ENCODE assay signal across 23 cellular contexts in genomic region chr15:52206446-52206845, GRCh38. TPM values are rescaled to one million over a fixed set of nuclear protein-coding genes. Genes with fewer than 3 reads are reported as not detected.
A peak's percentile ranks its signal among the peaks of the same experiment; 100 is the strongest.
DNase-seq lines count a peak whose midpoint lies in the region; ATAC-seq, FAIRE-seq and TF ChIP-seq lines count a peak whose summit lies in the region.
"Had no signal": no experiment of that assay in that cellular context is flagged by ENCODE, and none has a peak within 500 bp of the region (broad histone marks: within the 10 kb centered on the region; RNA-seq: fewer than 3 reads in every experiment).

No MANE protein-coding gene starts in this region.

- no peak overlapping the region for H3K9ac ChIP-seq in liver (ENCODE audit: low read depth in 1 of 2, low read length in 2 of 2)
- H3K9ac ChIP-seq: BLaER1 had no signal

- peaks cover 0 to 2% (median 0%) of the 10 kb centered on the region in 4 donors for H3K4me1 ChIP-seq in liver (ENCODE audit: control insufficient read depth in 4 of 4, insufficient read depth in 4 of 4, low read length in 3 of 4)
- no peaks in the 10 kb centered on the region for H3K4me1 ChIP-seq in small intestine (ENCODE audit: control insufficient read depth in 2 of 2, insufficient read depth in 1 of 2, low read depth in 1 of 2, low read length in 1 of 2)
- H3K4me1 ChIP-seq: BLaER1, Peyer's patch had no signal

- TF ChIP-seq RAD21 in liver (IDR thresholded peaks at IDR 0.05), result peak; percentile 8 to 44

- H3K27me3 Mint-ChIP-seq in stimulated activated naive CD8-positive, alpha-beta T cell treated with anti-CD3 and anti-CD28 coated beads, Interleukin-15, amount 100 ng/mL, for 72 hours, result no peaks in the 10 kb centered on the region
- H3K27me3 Mint-ChIP-seq: CD8-positive, alpha-beta memory T cell had no signal

- WGBS in liver, result 60% methylated on average over 2 of the region's 2 CpGs
- 82 to 87% (median 83%) methylated on average over 2 of the region's 2 CpGs for whole genome bisulfite sequencing in small intestine, 3 donors

- no peak for TF ChIP-seq CTCF in liver (IDR thresholded peaks at IDR 0.05; ENCODE audit: low read depth, low read length, missing input control)

- FAIRE-seq in small intestine (lab: Jason Lieb, UNC), result no peak
- FAIRE-seq in GM12892 (lab: Jason Lieb, UNC), result no peak
- FAIRE-seq: GM12878, H1 had no signal

- H3K9me3 Mint-ChIP-seq in stimulated activated naive CD8-positive, alpha-beta T cell treated with anti-CD3 and anti-CD28 coated beads, Interleukin-15, amount 100 ng/mL, for 72 hours, result no peaks in the 10 kb centered on the region

- H3K4me3 ChIP-seq in liver (ENCODE audit: low read depth in 1 of 3, low read length in 3 of 3) (no peak overlapping the region), small intestine (ENCODE audit: low read depth in 1 of 2, low read length in 2 of 2) (no peak overlapping the region)
- H3K4me3 ChIP-seq: BLaER1, GM12878, Peyer's patch had no signal

- no peak for TF ChIP-seq POLR2A in GM12892 (IDR thresholded peaks at IDR 0.05; ENCODE audit: low read depth, low read length)

- no peak overlapping the region for H3K4me3 Mint-ChIP-seq in stimulated activated naive CD8-positive, alpha-beta T cell treated with anti-CD3 and anti-CD28 coated beads, Interleukin-15, amount 100 ng/mL, for 72 hours
- H3K4me3 Mint-ChIP-seq: CD8-positive, alpha-beta memory T cell had no signal

- DNase-seq in DMS153 (lab: John Stamatoyannopoulos, UW), result peak; percentile 1
- DNase-seq in DMS153 treated with DMSO at 0.1 percent for 48 hours (lab: John Stamatoyannopoulos, UW; ENCODE audit: unreplicated experiment), result no peak
- DNase-seq in RPMI7951 (ENCODE audit: low read depth), result peak; percentile 16
- DNase-seq in small intestine, result peak; percentile 2
- no peak for DNase-seq in stimulated activated naive CD8-positive, alpha-beta T cell treated with anti-CD3 and anti-CD28 coated beads, Interleukin-15, amount 100 ng/mL, for 72 hours
- DNase-seq in GM12892 (ENCODE audit: insufficient read length), result no peak
- DNase-seq: CD8-positive, alpha-beta memory T cell; KG1; MM.1S; NCI-H1105 treated with DMSO at 0.1 percent for 48 hours; NCI-H187; NCI-H2171; NCI-H446 treated with DMSO at 0.1 percent for 48 hours; NCI-H748 treated with DMSO at 0.1 percent for 48 hours; Peyer's patch; SHP77 had no signal

- no peaks in the 10 kb centered on the region for H3K27me3 ChIP-seq in liver (ENCODE audit: control insufficient read depth in 4 of 4, insufficient read depth in 4 of 4, low read length in 3 of 4)
- H3K27me3 ChIP-seq in small intestine (ENCODE audit: control insufficient read depth in 2 of 2, insufficient read depth in 2 of 2, low read length in 2 of 2), result no peaks in the 10 kb centered on the region
- H3K27me3 ChIP-seq: BLaER1, Peyer's patch had no signal

- H3K36me3 ChIP-seq in liver (ENCODE audit: control insufficient read depth in 4 of 4, insufficient read depth in 3 of 4, low read depth in 1 of 4, low read length in 3 of 4) (peaks cover 0 to 10% (median 5%) of the 10 kb centered on the region in 4 donors), small intestine (ENCODE audit: control insufficient read depth in 2 of 2, insufficient read depth in 2 of 2, low read length in 2 of 2) (peaks cover 0 to 3% of the 10 kb centered on the region in 2 donors)

- peak overlapping the region in 1 of 2 donors; percentile 32 for H3K27ac Mint-ChIP-seq in stimulated activated naive CD8-positive, alpha-beta T cell treated with anti-CD3 and anti-CD28 coated beads, Interleukin-15, amount 100 ng/mL, for 72 hours

- no peaks in the 10 kb centered on the region for H3K4me1 Mint-ChIP-seq in stimulated activated naive CD8-positive, alpha-beta T cell treated with anti-CD3 and anti-CD28 coated beads, Interleukin-15, amount 100 ng/mL, for 72 hours
- H3K4me1 Mint-ChIP-seq: CD8-positive, alpha-beta memory T cell had no signal

- no peak overlapping the region for H3K27ac ChIP-seq in liver (ENCODE audit: low read depth in 1 of 2, low read length in 2 of 2)
- H3K27ac ChIP-seq in small intestine (ENCODE audit: low read depth in 1 of 2, low read length in 1 of 2), result no peak overlapping the region
- H3K27ac ChIP-seq: 22Rv1, BLaER1, HL-60, Peyer's patch had no signal

- no peaks in the 10 kb centered on the region for H3K9me3 ChIP-seq in liver (ENCODE audit: control insufficient read depth in 4 of 4, low read length in 3 of 4)
- H3K9me3 ChIP-seq in small intestine (ENCODE audit: control insufficient read depth, low read depth), result no peaks in the 10 kb centered on the region
- H3K9me3 ChIP-seq: BLaER1, Peyer's patch had no signal

- ATAC-seq in esophagus mucosa, result no peak
- no peak for ATAC-seq in stimulated activated naive CD8-positive, alpha-beta T cell treated with anti-CD3 and anti-CD28 coated beads, Interleukin-15, amount 100 ng/mL, for 72 hours
- ATAC-seq: GM12878 had no signal

TF ChIP-seq in liver, 16 proteins besides CTCF, POLR2A, EP300 and RAD21:
- TF ChIP-seq EGR1 (IDR thresholded peaks at IDR 0.05; ENCODE audit: low read depth in 2 of 2), result no peak
- TF ChIP-seq REST (IDR thresholded peaks at IDR 0.05), result no peak
- no peak for TF ChIP-seq SP1 (IDR thresholded peaks at IDR 0.05)
- TF ChIP-seq RXRA (IDR thresholded peaks at IDR 0.05), result peak; percentile 85 to 92
- TF ChIP-seq FOXA1 (IDR thresholded peaks at IDR 0.05), result no peak
- peak; percentile 47 to 62 for TF ChIP-seq HNF4A (conservative IDR thresholded peaks at IDR 0.05)
- peak; percentile 18 to 23 for TF ChIP-seq JUND (IDR thresholded peaks at IDR 0.05)
- TF ChIP-seq MAX (IDR thresholded peaks at IDR 0.05), result no peak
- no peak for TF ChIP-seq FOXA2 (IDR thresholded peaks at IDR 0.05)
- no peak for TF ChIP-seq ZBTB33 (IDR thresholded peaks at IDR 0.05)
- no peak for TF ChIP-seq NR2F2 (IDR thresholded peaks at IDR 0.05)
- TF ChIP-seq HNF4G (IDR thresholded peaks at IDR 0.05), result peak; percentile 24
- TF ChIP-seq, protein P1, sequence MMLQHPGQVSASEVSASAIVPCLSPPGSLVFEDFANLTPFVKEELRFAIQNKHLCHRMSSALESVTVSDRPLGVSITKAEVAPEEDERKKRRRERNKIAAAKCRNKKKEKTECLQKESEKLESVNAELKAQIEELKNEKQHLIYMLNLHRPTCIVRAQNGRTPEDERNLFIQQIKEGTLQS (IDR thresholded peaks at IDR 0.05), result no peak
- peak in 1 of 2 donors; percentile 14 for TF ChIP-seq GABPA (IDR thresholded peaks at IDR 0.05 in 1 of 2, conservative IDR thresholded peaks at IDR 0.05 in 1 of 2)
- TF ChIP-seq YY1 (IDR thresholded peaks at IDR 0.05), result no peak
- TF ChIP-seq TAF1 (conservative IDR thresholded peaks at IDR 0.05), result no peak
TF ChIP-seq in liver: peak in this region for 5.

RNA-seq across cellular contexts. Expression of gene GNB5, which starts 15.3 kb away (rescaled TPM):
- total RNA-seq in RPMI7951 (2014; rRNA removed; shearing (Covaris generic)), result 53.2 and 64.3 TPM in 2 replicates
- total RNA-seq in liver, result 10 to 100 TPM; 14.1 to 19.2 TPM
- polyA plus RNA-seq in liver, result 10 to 100 TPM; 13.7 to 17.4 TPM
- polyA plus RNA-seq in small intestine, result 1 to 10 TPM; 1.3 to 10.0 (median 3.0) TPM
- total RNA-seq in esophagus mucosa, result 11.8 TPM
- polyA plus RNA-seq in GM12892 (2012; ENCODE audit: missing spikeins), result 13.8 TPM

Comparison
In these comparisons a context has a peak if more than half of its experiments do, and no peak if none do; other contexts are left out.
1. DNase-seq: peak in DMS153 (single experiment), RPMI7951 (single experiment) and small intestine (single experiment); none in DMS153 treated with DMSO at 0.1 percent for 48 hours (single experiment), stimulated activated naive CD8-positive, alpha-beta T cell treated with anti-CD3 and anti-CD28 coated beads, Interleukin-15, amount 100 ng/mL, for 72 hours (0 of 2) and GM12892 (single experiment).